10 cellular contexts compared by ENCODE assay signal in the genomic region with DNA sequence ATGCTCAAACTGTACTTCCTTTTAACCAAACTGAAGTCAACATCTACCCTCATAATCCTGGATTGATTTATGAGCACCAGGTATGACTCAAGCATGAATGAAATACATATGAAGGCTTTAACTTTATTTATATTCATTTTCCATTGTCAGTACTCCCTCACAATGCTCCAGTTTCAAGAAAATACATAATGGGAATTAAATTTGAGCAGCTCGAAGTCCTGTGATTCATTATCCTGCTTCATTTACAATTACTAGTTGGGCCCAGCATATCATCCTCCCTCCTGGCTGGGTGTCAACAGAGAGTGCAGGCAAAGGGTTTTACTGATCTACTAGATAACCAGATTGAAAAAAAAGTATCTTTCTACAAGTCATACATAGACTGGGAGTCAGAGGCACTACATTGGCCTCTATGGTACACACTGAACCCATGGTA. TPM values are rescaled to one million over a fixed set of nuclear protein-coding genes. Genes with fewer than 3 reads are reported as not detected.
A peak's percentile ranks its signal among the peaks of the same experiment; 100 is the strongest.
DNase-seq lines count a peak whose midpoint lies in the region; ATAC-seq lines count a peak whose summit lies in the region.
"Had no signal": no experiment of that assay in that cellular context is flagged by ENCODE, and none has a peak within 500 bp of the region (broad histone marks: within the 10 kb centered on the region; RNA-seq: fewer than 3 reads in every experiment).

No MANE protein-coding gene starts in this region.

- intact Hi-C loops in activated CD4-positive, alpha-beta T cell treated with anti-CD3 and anti-CD28 coated beads for 36 hours (cut with DNase I, micrococcal nuclease) = no loop called here

- peak overlapping the region; percentile 15 for H3K4me3 Mint-ChIP-seq in activated CD4-positive, alpha-beta T cell treated with anti-CD3 and anti-CD28 coated beads for 36 hours
- H3K4me3 Mint-ChIP-seq in activated T-helper 17 cell treated with anti-CD3 and anti-CD28 coated beads, Interleukin-2, amount 50 U/mL, for 72 hours = peak overlapping the region; percentile 76
- H3K4me3 Mint-ChIP-seq in immature natural killer cell = peak overlapping the region; percentile 8 to 74 (median 54)

- H3K9me3 Mint-ChIP-seq in activated CD4-positive, alpha-beta T cell treated with anti-CD3 and anti-CD28 coated beads for 36 hours (ENCODE audit: low read depth) = no peaks in the 10 kb centered on the region
- H3K9me3 Mint-ChIP-seq in activated T-helper 17 cell treated with anti-CD3 and anti-CD28 coated beads, Interleukin-2, amount 50 U/mL, for 72 hours = no peaks in the 10 kb centered on the region
- no peaks in the 10 kb centered on the region for H3K9me3 Mint-ChIP-seq in immature natural killer cell

- CTCF ChIA-PET in activated CD4-positive, alpha-beta T cell treated with anti-CD3 and anti-CD28 coated beads for 36 hours (lab: Charles Lee) = interaction anchor here (0.9 to 1.7 kb wide), 3 partner anchors 8 to 22 kb away, joined by 3 to 6 read pairs (median 4); no protein-coding TSS in a partner anchor

- POLR2A ChIA-PET in activated CD4-positive, alpha-beta T cell treated with anti-CD3 and anti-CD28 coated beads for 36 hours (lab: Charles Lee) = no interaction called here

- peak overlapping the region; percentile 63 for H3K27ac ChIP-seq in substantia nigra (ENCODE audit: low read depth, low read length, poor library complexity, severe bottlenecking)

- ATAC-seq in activated CD4-positive, alpha-beta T cell treated with anti-CD3 and anti-CD28 coated beads for 36 hours = peak; percentile 79
- ATAC-seq in activated T-helper 17 cell treated with anti-CD3 and anti-CD28 coated beads, Interleukin-2, amount 50 U/mL, for 72 hours (replicated peaks) = peak; percentile 81
- no peak for ATAC-seq in HG02763 (IDR thresholded peaks at IDR 0.05; ENCODE audit: unreplicated experiment)

- H3K27me3 Mint-ChIP-seq in activated CD4-positive, alpha-beta T cell treated with anti-CD3 and anti-CD28 coated beads for 36 hours = no peaks in the 10 kb centered on the region
- H3K27me3 Mint-ChIP-seq in activated T-helper 17 cell treated with anti-CD3 and anti-CD28 coated beads, Interleukin-2, amount 50 U/mL, for 72 hours = no peaks in the 10 kb centered on the region
- no peaks in the 10 kb centered on the region for H3K27me3 Mint-ChIP-seq in immature natural killer cell (ENCODE audit: low read depth in 3 of 3)

- peaks cover 59% of the 10 kb centered on the region for H3K36me3 Mint-ChIP-seq in activated CD4-positive, alpha-beta T cell treated with anti-CD3 and anti-CD28 coated beads for 36 hours (ENCODE audit: low read depth)
- peaks cover 94% of the 10 kb centered on the region for H3K36me3 Mint-ChIP-seq in activated T-helper 17 cell treated with anti-CD3 and anti-CD28 coated beads, Interleukin-2, amount 50 U/mL, for 72 hours (ENCODE audit: low read depth)
- peaks cover 32 to 56% (median 32%) of the 10 kb centered on the region in 3 donors for H3K36me3 Mint-ChIP-seq in immature natural killer cell

- peak overlapping the region; percentile 92 for H3K27ac Mint-ChIP-seq in activated CD4-positive, alpha-beta T cell treated with anti-CD3 and anti-CD28 coated beads for 36 hours
- H3K27ac Mint-ChIP-seq in activated T-helper 17 cell treated with anti-CD3 and anti-CD28 coated beads, Interleukin-2, amount 50 U/mL, for 72 hours = peak overlapping the region; percentile 93
- H3K27ac Mint-ChIP-seq in immature natural killer cell = peak overlapping the region; percentile 80 to 98 (median 93)

- peak; percentile 42 for DNase-seq in activated CD4-positive, alpha-beta T cell treated with anti-CD3 and anti-CD28 coated beads for 36 hours
- DNase-seq in activated CD4-positive, alpha-beta T cell treated with anti-CD3 and anti-CD28 coated beads, Interleukin-2, amount 50 U/mL, for 1 hour = no peak
- DNase-seq in immature natural killer cell (no peak), substantia nigra (lab: John Stamatoyannopoulos, UW) (no peak), HPDE6-E6E7 (ENCODE audit: extremely low spot score) (no peak), NAMALWA (ENCODE audit: low spot score) (no peak)
- DNase-seq: ACHN, NCI-H69 had no signal

- H3K4me1 Mint-ChIP-seq in activated CD4-positive, alpha-beta T cell treated with anti-CD3 and anti-CD28 coated beads for 36 hours = peaks cover 77% of the 10 kb centered on the region
- H3K4me1 Mint-ChIP-seq in activated T-helper 17 cell treated with anti-CD3 and anti-CD28 coated beads, Interleukin-2, amount 50 U/mL, for 72 hours = peaks cover 15% of the 10 kb centered on the region
- H3K4me1 Mint-ChIP-seq in immature natural killer cell = peaks cover 72 to 80% of the 10 kb centered on the region in 2 donors

RNA-seq across cellular contexts. Expression of a gene that starts 10.1 kb away (rescaled TPM):
- 10 to 100 TPM; 35.6 to 36.9 TPM for total RNA-seq in activated CD4-positive, alpha-beta T cell treated with anti-CD3 and anti-CD28 coated beads for 36 hours
- total RNA-seq in activated T-helper 17 cell treated with anti-CD3 and anti-CD28 coated beads, Interleukin-2, amount 50 U/mL, for 72 hours = 100 to 1,000 TPM in 1 of 2 donors, 10 to 100 TPM in 1; 64.6 to 140 TPM
- 100 to 1,000 TPM; 202 to 354 (median 297) TPM for polyA plus RNA-seq in immature natural killer cell

Comparison
In these comparisons a context has a peak if more than half of its experiments do, and no peak if none do; other contexts are left out.
1. H3K4me3 Mint-ChIP-seq: peak in every context shown above with its lines; median percentile 76 in activated T-helper 17 cell treated with anti-CD3 and anti-CD28 coated beads, Interleukin-2, amount 50 U/mL, for 72 hours; 54 in immature natural killer cell; 15 in activated CD4-positive, alpha-beta T cell treated with anti-CD3 and anti-CD28 coated beads for 36 hours.